15 cellular contexts compared by ENCODE assay signal in the genomic region with DNA sequence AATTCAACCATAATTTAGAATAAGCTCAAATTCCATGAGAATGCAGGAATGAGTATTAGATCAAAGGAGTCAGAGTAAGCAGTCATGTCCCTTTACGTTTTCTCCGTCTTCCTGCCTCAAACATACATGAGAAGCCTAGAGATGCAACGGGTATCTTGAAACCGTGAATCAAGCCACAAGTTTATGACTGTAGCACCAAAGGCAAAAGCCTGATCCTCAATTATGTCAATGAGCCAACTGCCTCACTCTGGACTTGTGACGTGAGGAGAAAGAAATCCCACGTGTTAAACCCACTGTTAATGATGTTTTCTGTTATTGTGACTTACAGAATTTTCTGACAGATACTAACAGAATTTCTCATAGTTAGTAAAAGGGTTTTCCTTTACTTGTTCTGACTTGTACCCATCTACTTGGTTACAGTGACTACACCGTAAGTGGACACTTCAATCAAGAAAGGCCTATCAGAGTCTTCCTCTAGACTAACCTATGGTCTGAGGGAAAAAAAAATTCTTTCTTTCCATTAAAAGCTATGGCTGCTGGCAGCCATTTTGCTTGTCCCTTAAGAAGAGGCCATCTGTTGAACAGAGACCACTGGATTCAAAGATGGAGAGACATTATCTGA. TPM values are rescaled to one million over a fixed set of nuclear protein-coding genes. Genes with fewer than 3 reads are reported as not detected.
"Had no signal": no experiment of that assay in that cellular context is flagged by ENCODE, and none has a peak within 500 bp of the region (broad histone marks: within the 10 kb centered on the region; RNA-seq: fewer than 3 reads in every experiment).

No MANE protein-coding gene starts in this region.

- H3K4me3 Mint-ChIP-seq: activated T-helper 1 cell treated with anti-CD3 and anti-CD28 coated beads, Interleukin-12 subunit alpha, Interleukin-12 subunit beta, Interleukin-2, Interleukin-4 antibody, amounts not matched to agents 30 ng/mL and 10 ng/mL and 1 ng/mL, durations not matched to agents 14 hours and 24 hours and 36 hours had no signal

- H3K36me3 ChIP-seq: colonic mucosa, uterus had no signal

- H3K9me3 Mint-ChIP-seq: activated T-helper 1 cell treated with anti-CD3 and anti-CD28 coated beads, Interleukin-12 subunit alpha, Interleukin-12 subunit beta, Interleukin-2, Interleukin-4 antibody, amounts not matched to agents 30 ng/mL and 10 ng/mL and 1 ng/mL, durations not matched to agents 14 hours and 24 hours and 36 hours had no signal

- H3K4me1 ChIP-seq: colonic mucosa, left lung, tibial artery, uterus had no signal

- DNase-seq: activated naive CD4-positive, alpha-beta T cell treated with anti-CD3 and anti-CD28 coated beads, Interleukin-2, amount 50 U/mL, for 16 hours; anterior cingulate cortex; colonic mucosa; gastrocnemius medialis; heart right ventricle; left lung; mesenchymal stem cell; psoas muscle; T-helper 2 cell; tibial artery; uterus had no signal

- H3K27ac ChIP-seq: colonic mucosa, gastrocnemius medialis, heart right ventricle, left lung, psoas muscle, tibial artery, uterus had no signal

- ATAC-seq: gastrocnemius medialis, heart right ventricle, left lung, psoas muscle, sciatic nerve had no signal

- H3K4me3 ChIP-seq: colonic mucosa, gastrocnemius medialis, heart right ventricle, left lung, psoas muscle, tibial artery, uterus had no signal

- H3K9me3 ChIP-seq: colonic mucosa, gastrocnemius medialis, heart right ventricle, left lung, psoas muscle, tibial artery, uterus had no signal

- H3K27me3 ChIP-seq: colonic mucosa, gastrocnemius medialis, heart right ventricle, left lung, tibial artery, uterus had no signal

RNA-seq across cellular contexts. Expression of a gene that starts 35.3 kb away (rescaled TPM):
- total RNA-seq: fibroblast of lung had no signal
- polyA plus RNA-seq: fibroblast of lung, keratinocyte had no signal
